Comparison of ENCODE assay signal across 21 cellular contexts in genomic region chr2:48483916-48484315, GRCh38. TPM values are rescaled to one million over a fixed set of nuclear protein-coding genes. Genes with fewer than 3 reads are reported as not detected.
DNase-seq lines count a peak whose midpoint lies in the region; ATAC-seq and TF ChIP-seq lines count a peak whose summit lies in the region.
"Had no signal": no experiment of that assay in that cellular context is flagged by ENCODE, and none has a peak within 500 bp of the region (broad histone marks: within the 10 kb centered on the region; RNA-seq: fewer than 3 reads in every experiment).

No MANE protein-coding gene starts in this region.

- TF ChIP-seq CTCF in brain microvascular endothelial cell (IDR thresholded peaks at IDR 0.05; ENCODE audit: low read depth, low read length, missing control alignments) (no peak), foreskin keratinocyte (conservative IDR thresholded peaks at IDR 0.05) (no peak), progenitor cell of endocrine pancreas (IDR thresholded peaks at IDR 0.05; ENCODE audit: unreplicated experiment) (no peak)

- H3K27me3 Mint-ChIP-seq in progenitor cell of endocrine pancreas: no peaks in the 10 kb centered on the region
- H3K27me3 Mint-ChIP-seq: central memory CD8-positive, alpha-beta T cell had no signal

- H3K9me3 Mint-ChIP-seq in progenitor cell of endocrine pancreas (ENCODE audit: low read depth): no peaks in the 10 kb centered on the region
- H3K9me3 Mint-ChIP-seq: activated naive CD4-positive, alpha-beta T cell treated with anti-CD3 and anti-CD28 coated beads, Interleukin-2, amount 50 U/mL, for 72 hours; central memory CD8-positive, alpha-beta T cell had no signal

- peak overlapping the region; percentile 41 for H3K27ac ChIP-seq in brain microvascular endothelial cell
- H3K27ac ChIP-seq in foreskin keratinocyte: peak overlapping the region; percentile 21
- H3K27ac ChIP-seq: GM23248, heart right ventricle, HL-60 had no signal

- ATAC-seq in foreskin keratinocyte: peak; percentile 44
- ATAC-seq: activated naive CD4-positive, alpha-beta T cell treated with anti-CD3 and anti-CD28 coated beads, Interleukin-2, amount 50 U/mL, for 72 hours; heart right ventricle had no signal

- H3K4me3 Mint-ChIP-seq in progenitor cell of endocrine pancreas (ENCODE audit: low read depth): no peak overlapping the region
- H3K4me3 Mint-ChIP-seq: central memory CD8-positive, alpha-beta T cell had no signal

- peak overlapping the region; percentile 20 for H3K4me2 ChIP-seq in skeletal muscle satellite cell (ENCODE audit: low read length)
- H3K4me2 ChIP-seq: SK-N-SH had no signal

- peaks cover 13% of the 10 kb centered on the region for H3K36me3 Mint-ChIP-seq in progenitor cell of endocrine pancreas (ENCODE audit: insufficient read depth)

- H3K4me1 Mint-ChIP-seq in progenitor cell of endocrine pancreas (ENCODE audit: low read depth): peaks cover 18% of the 10 kb centered on the region
- H3K4me1 Mint-ChIP-seq: central memory CD8-positive, alpha-beta T cell had no signal

- peak overlapping the region; percentile 56 for H3K9ac ChIP-seq in skeletal muscle satellite cell (ENCODE audit: low read depth, low read length)
- H3K9ac ChIP-seq: GM23248, SK-N-SH had no signal

- H3K27ac Mint-ChIP-seq in progenitor cell of endocrine pancreas: no peak overlapping the region
- H3K27ac Mint-ChIP-seq: activated naive CD4-positive, alpha-beta T cell treated with anti-CD3 and anti-CD28 coated beads, Interleukin-2, amount 50 U/mL, for 72 hours had no signal

- H3K4me3 ChIP-seq in brain microvascular endothelial cell (ENCODE audit: low read depth, low read length) (no peak overlapping the region), skeletal muscle satellite cell (ENCODE audit: low read length) (no peak overlapping the region)
- H3K4me3 ChIP-seq: GM23248, heart right ventricle had no signal

- H3K27me3 ChIP-seq in brain microvascular endothelial cell (replicated peaks): no peaks in the 10 kb centered on the region
- no peaks in the 10 kb centered on the region for H3K27me3 ChIP-seq in foreskin keratinocyte
- no peaks in the 10 kb centered on the region for H3K27me3 ChIP-seq in skeletal muscle satellite cell (ENCODE audit: control insufficient read depth, insufficient read depth, low read length)
- H3K27me3 ChIP-seq: heart right ventricle had no signal

- no peaks in the 10 kb centered on the region for H3K9me3 ChIP-seq in skeletal muscle satellite cell (replicated peaks; ENCODE audit: low read length)
- H3K9me3 ChIP-seq: heart right ventricle, SK-N-SH had no signal

- DNase-seq in ELR (ENCODE audit: low read depth): peak; percentile 6
- DNase-seq in brain microvascular endothelial cell: peak; percentile 24
- peak; percentile 13 to 55 for DNase-seq in foreskin keratinocyte
- DNase-seq in progenitor cell of endocrine pancreas (ENCODE audit: low spot score, unreplicated experiment): no peak
- no peak for DNase-seq in T1000 (lab: John Stamatoyannopoulos, UW)
- no peak for DNase-seq in stimulated activated CD4-positive, alpha-beta T cell treated with anti-CD3 and anti-CD28 coated beads, Interleukin-4, amount 100 ng/mL, for 24 hours
- DNase-seq in NCI-H774 (lab: John Stamatoyannopoulos, UW): no peak
- DNase-seq: Calu3; GM23248; heart right ventricle; KBM-7; NCI-H1092; NCI-H2107; NCI-H748 treated with DMSO at 0.1 percent for 48 hours; SK-N-SH; stimulated activated CD4-positive, alpha-beta T cell treated with anti-CD3 and anti-CD28 coated beads, Interleukin-12 subunit alpha, Interleukin-12 subunit beta, amount 100 ng/mL, for 4 hours; stimulated activated naive CD4-positive, alpha-beta T cell treated with Interleukin-2 at 50 U/mL for 16 hours had no signal

- H3K36me3 ChIP-seq in brain microvascular endothelial cell (replicated peaks) (peaks cover 2% of the 10 kb centered on the region), skeletal muscle satellite cell (ENCODE audit: insufficient read depth, low read length) (peaks cover 25% of the 10 kb centered on the region)

- in situ Hi-C loops in brain microvascular endothelial cell (cut with HindIII; ENCODE audit: low pct_ligation_motif_present, low sequenced_read_pairs): no loop called here

- H3K4me1 ChIP-seq in foreskin keratinocyte (no peaks in the 10 kb centered on the region), skeletal muscle satellite cell (ENCODE audit: control insufficient read depth, insufficient read depth, low read length) (peaks cover 31% of the 10 kb centered on the region)

RNA-seq across cellular contexts. Expression of gene PPP1R21, which starts 43.4 kb away (rescaled TPM):
- 15.2 and 16.6 TPM in 2 replicates for total RNA-seq in foreskin keratinocyte
- polyA plus RNA-seq in foreskin keratinocyte: 10.0 and 11.1 TPM in 2 replicates
- 10.6 and 12.9 TPM in 2 replicates for total RNA-seq in skeletal muscle satellite cell (2012; rRNA removed)
- total RNA-seq in progenitor cell of endocrine pancreas: 35.1 and 39.2 TPM in 2 replicates

RNA-seq across cellular contexts. Expression of gene STON1, which starts 46.0 kb away (rescaled TPM):
- 0.67 and 0.99 TPM in 2 replicates for total RNA-seq in foreskin keratinocyte
- 0.32 and 0.37 TPM in 2 replicates for polyA plus RNA-seq in foreskin keratinocyte
- 2.0 TPM in 2 replicates for total RNA-seq in skeletal muscle satellite cell (2012; rRNA removed)
- 8.2 and 8.6 TPM in 2 replicates for total RNA-seq in progenitor cell of endocrine pancreas

Comparison
In these comparisons a context has a peak if more than half of its experiments do, and no peak if none do; other contexts are left out.
1. DNase-seq: peak in ELR (single experiment), brain microvascular endothelial cell (single experiment) and foreskin keratinocyte (2 of 2); none in progenitor cell of endocrine pancreas (single experiment), T1000 (single experiment), stimulated activated CD4-positive, alpha-beta T cell treated with anti-CD3 and anti-CD28 coated beads, Interleukin-4, amount 100 ng/mL, for 24 hours (single experiment) and NCI-H774 (single experiment).